In genomic region chr11:67572747-67573419, GRCh38 we compare ENCODE assay signal across 7 cellular contexts. TPM values are rescaled to one million over a fixed set of nuclear protein-coding genes. Genes with fewer than 3 reads are reported as not detected.
DNase-seq lines count a peak whose midpoint lies in the region; ATAC-seq and TF ChIP-seq lines count a peak whose summit lies in the region.

No MANE protein-coding gene starts in this region.

- H3K9ac ChIP-seq in Karpas-422 (ENCODE audit: low read length), result no peak overlapping the region
- no peak overlapping the region for H3K9ac ChIP-seq in colonic mucosa (ENCODE audit: low read depth in 2 of 2, low read length in 2 of 2)

- no peaks in the 10 kb centered on the region for H3K79me2 ChIP-seq in Karpas-422 (ENCODE audit: low read length)

- ATAC-seq in HG03432 (IDR thresholded peaks at IDR 0.05; ENCODE audit: unreplicated experiment), result no peak

- TF ChIP-seq CTCF in colonic mucosa (IDR thresholded peaks at IDR 0.05), result peak; percentile 78

- H3K9me2 ChIP-seq in Karpas-422 (replicated peaks; ENCODE audit: insufficient read depth, low read length), result no peaks in the 10 kb centered on the region

- H2AFZ ChIP-seq in Karpas-422 (ENCODE audit: low read length), result no peak overlapping the region

- no peak overlapping the region for H3K4me3 ChIP-seq in Karpas-422 (ENCODE audit: low read length)
- no peak overlapping the region for H3K4me3 ChIP-seq in colonic mucosa

- H3K27me3 ChIP-seq in Karpas-422 (ENCODE audit: low read length), result no peaks in the 10 kb centered on the region
- no peaks in the 10 kb centered on the region for H3K27me3 ChIP-seq in colonic mucosa

- no peaks in the 10 kb centered on the region for H4K20me1 ChIP-seq in Karpas-422 (ENCODE audit: insufficient read depth, low read depth, low read length)

- no peak overlapping the region for H3K4me2 ChIP-seq in Karpas-422 (ENCODE audit: low read depth, low read length, poor library complexity, severe bottlenecking)

- H3K9me3 ChIP-seq in Karpas-422 (ENCODE audit: low read length) (no peaks in the 10 kb centered on the region; the same call in 1 of the 2 replicates), colonic mucosa (no peaks in the 10 kb centered on the region)

- H3K4me1 ChIP-seq in Karpas-422 (ENCODE audit: low read length), result no peaks in the 10 kb centered on the region
- H3K4me1 ChIP-seq in colonic mucosa, result no peaks in the 10 kb centered on the region

- H3K36me3 ChIP-seq in Karpas-422 (ENCODE audit: insufficient read depth, low read length), result no peaks in the 10 kb centered on the region
- H3K36me3 ChIP-seq in colonic mucosa, result no peaks in the 10 kb centered on the region

- DNase-seq in EL (peak; percentile 49), Karpas-422 (peak; percentile 70), RPMI7951 (ENCODE audit: low read depth) (peak; percentile 61), colonic mucosa (peak; percentile 64), lung microvascular endothelial cell (ENCODE audit: low read depth in 2 of 2) (peak; percentile 66 to 70), activated gamma-delta T cell (lab: John Stamatoyannopoulos, UW) (no peak)

- intact Hi-C loops in colonic mucosa (cut with DNase I), result no loop called here

- H3K27ac ChIP-seq in Karpas-422 (ENCODE audit: low read length), result no peak overlapping the region
- no peak overlapping the region for H3K27ac ChIP-seq in colonic mucosa

RNA-seq across cellular contexts. Expression of gene GSTP1, which starts 10.7 kb away (rescaled TPM):
- total RNA-seq in Karpas-422 (2014; rRNA removed; shearing (Covaris generic); ENCODE audit: low replicate concordance), result 1,085 and 1,200 TPM in 2 replicates
- total RNA-seq in RPMI7951 (2014; rRNA removed; shearing (Covaris generic)), result 1,090 and 1,270 TPM in 2 replicates
- total RNA-seq in colonic mucosa, result 100 to 1,000 TPM; 543 to 842 TPM
- 638 and 947 TPM in 2 replicates for total RNA-seq in lung microvascular endothelial cell

RNA-seq across cellular contexts. Expression of gene NDUFV1, which starts 33.9 kb away (rescaled TPM):
- total RNA-seq in Karpas-422 (2014; rRNA removed; shearing (Covaris generic); ENCODE audit: low replicate concordance), result 145 and 304 TPM in 2 replicates
- 203 and 251 TPM in 2 replicates for total RNA-seq in RPMI7951 (2014; rRNA removed; shearing (Covaris generic))
- total RNA-seq in colonic mucosa, result 100 to 1,000 TPM; 329 to 361 TPM
- total RNA-seq in lung microvascular endothelial cell, result 143 and 149 TPM in 2 replicates

RNA-seq across cellular contexts. Expression of gene CABP2, which starts 49.6 kb away (rescaled TPM):
- not detected in 2 replicates for total RNA-seq in Karpas-422 (2014; rRNA removed; shearing (Covaris generic); ENCODE audit: low replicate concordance)
- total RNA-seq in RPMI7951 (2014; rRNA removed; shearing (Covaris generic)), result not detected in 2 replicates
- total RNA-seq in colonic mucosa (not detected), lung microvascular endothelial cell (not detected in 2 replicates)

RNA-seq across cellular contexts. Expression of gene NUDT8, which starts 56.9 kb away (rescaled TPM):
- 10.4 and 35.4 TPM in 2 replicates for total RNA-seq in Karpas-422 (2014; rRNA removed; shearing (Covaris generic); ENCODE audit: low replicate concordance)
- 7.2 and 11.6 TPM in 2 replicates for total RNA-seq in RPMI7951 (2014; rRNA removed; shearing (Covaris generic))
- total RNA-seq in colonic mucosa, result 10 to 100 TPM; 35.1 to 52.5 TPM
- 7.1 and 7.6 TPM in 2 replicates for total RNA-seq in lung microvascular endothelial cell
